1 cellular context compared by ENCODE assay signal in the genomic region with DNA sequence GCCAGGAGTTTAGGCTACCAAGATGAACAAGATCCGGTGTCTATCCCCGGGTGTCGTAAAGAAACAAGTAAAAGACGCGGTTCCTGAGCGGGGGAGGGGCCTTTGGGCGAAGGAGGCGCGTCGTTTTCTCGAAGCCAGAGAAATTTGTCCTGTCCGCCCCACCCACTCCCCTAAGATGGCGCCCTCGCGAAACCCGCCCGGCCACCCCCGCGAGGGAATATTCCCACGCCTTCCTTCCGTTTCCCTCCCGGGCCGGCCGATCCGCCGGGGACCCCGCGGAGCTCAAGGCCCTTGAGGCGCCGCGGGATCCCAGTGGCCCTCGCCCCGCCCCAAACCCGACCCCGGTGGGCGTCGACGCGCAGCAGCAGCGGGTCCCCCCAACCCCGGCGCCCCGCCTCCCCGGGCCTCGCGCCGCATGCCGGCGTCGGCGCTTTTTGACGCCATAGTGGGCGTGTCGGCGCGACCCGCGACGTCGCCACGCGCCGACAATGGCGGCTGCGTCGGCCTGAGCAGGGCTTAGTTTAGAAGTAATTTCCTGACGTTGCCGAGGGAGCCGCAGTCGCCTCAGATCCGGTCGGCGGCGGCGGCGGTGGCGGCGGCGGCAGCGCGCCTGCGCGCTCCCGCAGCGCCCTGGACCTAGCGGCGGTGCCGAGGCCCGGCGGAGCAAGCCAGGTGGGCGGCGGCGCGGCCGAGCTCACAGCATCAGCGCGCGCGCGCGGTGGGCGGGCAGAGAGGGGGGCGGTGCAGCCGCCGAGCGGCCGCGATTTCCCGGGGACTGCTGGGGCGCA.
TF ChIP-seq lines count a peak whose summit lies in the region.

No MANE protein-coding gene starts in this region.

TF ChIP-seq in HepG2, 621 proteins besides CTCF, POLR2A, EP300 and RAD21 (continued from another document):
- TF ChIP-seq, protein P1, sequence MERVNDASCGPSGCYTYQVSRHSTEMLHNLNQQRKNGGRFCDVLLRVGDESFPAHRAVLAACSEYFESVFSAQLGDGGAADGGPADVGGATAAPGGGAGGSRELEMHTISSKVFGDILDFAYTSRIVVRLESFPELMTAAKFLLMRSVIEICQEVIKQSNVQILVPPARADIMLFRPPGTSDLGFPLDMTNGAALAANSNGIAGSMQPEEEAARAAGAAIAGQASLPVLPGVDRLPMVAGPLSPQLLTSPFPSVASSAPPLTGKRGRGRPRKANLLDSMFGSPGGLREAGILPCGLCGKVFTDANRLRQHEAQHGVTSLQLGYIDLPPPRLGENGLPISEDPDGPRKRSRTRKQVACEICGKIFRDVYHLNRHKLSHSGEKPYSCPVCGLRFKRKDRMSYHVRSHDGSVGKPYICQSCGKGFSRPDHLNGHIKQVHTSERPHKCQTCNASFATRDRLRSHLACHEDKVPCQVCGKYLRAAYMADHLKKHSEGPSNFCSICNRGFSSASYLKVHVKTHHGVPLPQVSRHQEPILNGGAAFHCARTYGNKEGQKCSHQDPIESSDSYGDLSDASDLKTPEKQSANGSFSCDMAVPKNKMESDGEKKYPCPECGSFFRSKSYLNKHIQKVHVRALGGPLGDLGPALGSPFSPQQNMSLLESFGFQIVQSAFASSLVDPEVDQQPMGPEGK (CRISPR knock-in tag; IDR thresholded peaks at IDR 0.05) = peak; percentile 38; the same call in 1 of the 2 replicates
- TF ChIP-seq, protein P2, sequence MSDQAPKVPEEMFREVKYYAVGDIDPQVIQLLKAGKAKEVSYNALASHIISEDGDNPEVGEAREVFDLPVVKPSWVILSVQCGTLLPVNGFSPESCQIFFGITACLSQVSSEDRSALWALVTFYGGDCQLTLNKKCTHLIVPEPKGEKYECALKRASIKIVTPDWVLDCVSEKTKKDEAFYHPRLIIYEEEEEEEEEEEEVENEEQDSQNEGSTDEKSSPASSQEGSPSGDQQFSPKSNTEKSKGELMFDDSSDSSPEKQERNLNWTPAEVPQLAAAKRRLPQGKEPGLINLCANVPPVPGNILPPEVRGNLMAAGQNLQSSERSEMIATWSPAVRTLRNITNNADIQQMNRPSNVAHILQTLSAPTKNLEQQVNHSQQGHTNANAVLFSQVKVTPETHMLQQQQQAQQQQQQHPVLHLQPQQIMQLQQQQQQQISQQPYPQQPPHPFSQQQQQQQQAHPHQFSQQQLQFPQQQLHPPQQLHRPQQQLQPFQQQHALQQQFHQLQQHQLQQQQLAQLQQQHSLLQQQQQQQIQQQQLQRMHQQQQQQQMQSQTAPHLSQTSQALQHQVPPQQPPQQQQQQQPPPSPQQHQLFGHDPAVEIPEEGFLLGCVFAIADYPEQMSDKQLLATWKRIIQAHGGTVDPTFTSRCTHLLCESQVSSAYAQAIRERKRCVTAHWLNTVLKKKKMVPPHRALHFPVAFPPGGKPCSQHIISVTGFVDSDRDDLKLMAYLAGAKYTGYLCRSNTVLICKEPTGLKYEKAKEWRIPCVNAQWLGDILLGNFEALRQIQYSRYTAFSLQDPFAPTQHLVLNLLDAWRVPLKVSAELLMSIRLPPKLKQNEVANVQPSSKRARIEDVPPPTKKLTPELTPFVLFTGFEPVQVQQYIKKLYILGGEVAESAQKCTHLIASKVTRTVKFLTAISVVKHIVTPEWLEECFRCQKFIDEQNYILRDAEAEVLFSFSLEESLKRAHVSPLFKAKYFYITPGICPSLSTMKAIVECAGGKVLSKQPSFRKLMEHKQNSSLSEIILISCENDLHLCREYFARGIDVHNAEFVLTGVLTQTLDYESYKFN (CRISPR knock-in tag; conservative IDR thresholded peaks at IDR 0.05) = no peak
- TF ChIP-seq CENPX (CRISPR knock-in tag; IDR thresholded peaks at IDR 0.05) = no peak
- TF ChIP-seq ZNF234 (CRISPR knock-in tag; conservative IDR thresholded peaks at IDR 0.05) = no peak
- TF ChIP-seq, protein P3, sequence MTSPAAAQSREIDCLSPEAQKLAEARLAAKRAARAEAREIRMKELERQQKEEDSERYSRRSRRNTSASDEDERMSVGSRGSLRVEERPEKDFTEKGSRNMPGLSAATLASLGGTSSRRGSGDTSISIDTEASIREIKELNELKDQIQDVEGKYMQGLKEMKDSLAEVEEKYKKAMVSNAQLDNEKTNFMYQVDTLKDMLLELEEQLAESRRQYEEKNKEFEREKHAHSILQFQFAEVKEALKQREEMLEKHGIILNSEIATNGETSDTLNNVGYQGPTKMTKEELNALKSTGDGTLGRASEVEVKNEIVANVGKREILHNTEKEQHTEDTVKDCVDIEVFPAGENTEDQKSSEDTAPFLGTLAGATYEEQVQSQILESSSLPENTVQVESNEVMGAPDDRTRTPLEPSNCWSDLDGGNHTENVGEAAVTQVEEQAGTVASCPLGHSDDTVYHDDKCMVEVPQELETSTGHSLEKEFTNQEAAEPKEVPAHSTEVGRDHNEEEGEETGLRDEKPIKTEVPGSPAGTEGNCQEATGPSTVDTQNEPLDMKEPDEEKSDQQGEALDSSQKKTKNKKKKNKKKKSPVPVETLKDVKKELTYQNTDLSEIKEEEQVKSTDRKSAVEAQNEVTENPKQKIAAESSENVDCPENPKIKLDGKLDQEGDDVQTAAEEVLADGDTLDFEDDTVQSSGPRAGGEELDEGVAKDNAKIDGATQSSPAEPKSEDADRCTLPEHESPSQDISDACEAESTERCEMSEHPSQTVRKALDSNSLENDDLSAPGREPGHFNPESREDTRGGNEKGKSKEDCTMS (CRISPR knock-in tag; conservative IDR thresholded peaks at IDR 0.05) = no peak
- no peak for TF ChIP-seq SOX13 (IDR thresholded peaks at IDR 0.05)
- no peak for TF ChIP-seq SOX13 (CRISPR knock-in tag; conservative IDR thresholded peaks at IDR 0.05 in 1 of 2, IDR thresholded peaks at IDR 0.05 in 1 of 2)
- TF ChIP-seq, protein P4, sequence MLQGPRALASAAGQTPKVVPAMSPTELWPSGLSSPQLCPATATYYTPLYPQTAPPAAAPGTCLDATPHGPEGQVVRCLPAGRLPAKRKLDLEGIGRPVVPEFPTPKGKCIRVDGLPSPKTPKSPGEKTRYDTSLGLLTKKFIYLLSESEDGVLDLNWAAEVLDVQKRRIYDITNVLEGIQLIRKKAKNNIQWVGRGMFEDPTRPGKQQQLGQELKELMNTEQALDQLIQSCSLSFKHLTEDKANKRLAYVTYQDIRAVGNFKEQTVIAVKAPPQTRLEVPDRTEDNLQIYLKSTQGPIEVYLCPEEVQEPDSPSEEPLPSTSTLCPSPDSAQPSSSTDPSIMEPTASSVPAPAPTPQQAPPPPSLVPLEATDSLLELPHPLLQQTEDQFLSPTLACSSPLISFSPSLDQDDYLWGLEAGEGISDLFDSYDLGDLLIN (CRISPR knock-in tag; IDR thresholded peaks at IDR 0.05; ENCODE audit: borderline replicate concordance) = no peak
- TF ChIP-seq, protein P5, sequence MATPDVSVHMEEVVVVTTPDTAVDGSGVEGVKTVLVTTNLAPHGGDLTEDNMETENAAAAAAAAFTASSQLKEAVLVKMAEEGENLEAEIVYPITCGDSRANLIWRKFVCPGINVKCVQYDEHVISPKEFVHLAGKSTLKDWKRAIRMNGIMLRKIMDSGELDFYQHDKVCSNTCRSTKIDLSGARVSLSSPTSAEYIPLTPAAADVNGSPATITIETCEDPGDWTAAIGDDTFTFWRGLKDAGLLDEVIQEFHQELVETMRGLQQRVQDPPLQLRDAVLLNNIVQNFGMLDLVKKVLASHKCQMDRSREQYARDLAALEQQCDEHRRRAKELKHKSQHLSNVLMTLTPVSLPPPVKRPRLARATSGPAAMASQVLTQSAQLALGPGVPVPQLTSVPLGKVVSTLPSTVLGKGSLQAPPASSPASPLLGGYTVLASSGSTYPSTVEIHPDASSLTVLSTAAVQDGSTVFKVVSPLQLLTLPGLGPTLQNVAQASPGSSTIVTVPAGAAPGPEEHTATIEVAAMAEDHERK (CRISPR knock-in tag; IDR thresholded peaks at IDR 0.05; ENCODE audit: low read depth) = peak; percentile 52
- TF ChIP-seq ZIK1 (CRISPR knock-in tag; IDR thresholded peaks at IDR 0.05; ENCODE audit: borderline replicate concordance, low read depth) = no peak
- TF ChIP-seq, protein P6, sequence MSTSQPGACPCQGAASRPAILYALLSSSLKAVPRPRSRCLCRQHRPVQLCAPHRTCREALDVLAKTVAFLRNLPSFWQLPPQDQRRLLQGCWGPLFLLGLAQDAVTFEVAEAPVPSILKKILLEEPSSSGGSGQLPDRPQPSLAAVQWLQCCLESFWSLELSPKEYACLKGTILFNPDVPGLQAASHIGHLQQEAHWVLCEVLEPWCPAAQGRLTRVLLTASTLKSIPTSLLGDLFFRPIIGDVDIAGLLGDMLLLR (CRISPR knock-in tag; IDR thresholded peaks at IDR 0.05) = no peak
